Comparison of ENCODE assay signal across 17 cellular contexts in genomic region chr4:22942920-22943559, GRCh38.
DNase-seq lines count a peak whose midpoint lies in the region; ATAC-seq and TF ChIP-seq lines count a peak whose summit lies in the region.
"Had no signal": no experiment of that assay in that cellular context is flagged by ENCODE, and none has a peak within 500 bp of the region (broad histone marks: within the 10 kb centered on the region; RNA-seq: fewer than 3 reads in every experiment).

No MANE protein-coding gene starts in this region.

- H3K27me3 Mint-ChIP-seq in endodermal cell (ENCODE audit: insufficient read depth) = peaks cover 3% of the 10 kb centered on the region

- TF ChIP-seq CTCF in endodermal cell (conservative IDR thresholded peaks at IDR 0.05) = no peak

- no peak overlapping the region for H3K4me3 Mint-ChIP-seq in endodermal cell
- H3K4me3 Mint-ChIP-seq: CD8-positive, alpha-beta T cell had no signal

- H3K9me3 ChIP-seq in NT2/D1 (ENCODE audit: insufficient read depth, low read length) (no peaks in the 10 kb centered on the region), endodermal cell (ENCODE audit: control insufficient read depth, low read length) (no peaks in the 10 kb centered on the region), iPS-20b (ENCODE audit: insufficient read depth, low read depth, low read length) (no peaks in the 10 kb centered on the region)
- H3K9me3 ChIP-seq: BE2C had no signal

- no peaks in the 10 kb centered on the region for H3K36me3 Mint-ChIP-seq in endodermal cell (ENCODE audit: low read depth)
- H3K36me3 Mint-ChIP-seq: CD8-positive, alpha-beta T cell had no signal

- DNase-seq in DMS53 treated with DMSO at 0.1 percent for 48 hours (lab: John Stamatoyannopoulos, UW; ENCODE audit: unreplicated experiment) = peak; percentile 53
- peak; percentile 50 for DNase-seq in NT2/D1 (ENCODE audit: low read depth, low spot score)
- no peak for DNase-seq in endodermal cell
- no peak for DNase-seq in NCI-H2107 treated with DMSO at 0.1 percent for 48 hours (lab: John Stamatoyannopoulos, UW; ENCODE audit: unreplicated experiment)
- DNase-seq in HEK293T (ENCODE audit: extremely low spot score) = no peak
- DNase-seq in NCI-H82 treated with DMSO at 0.1 percent for 48 hours (lab: John Stamatoyannopoulos, UW; ENCODE audit: unreplicated experiment) = no peak
- DNase-seq: ACHN; BE2C; CD8-positive, alpha-beta T cell; COR-L47; DMS79 had no signal

- no peaks in the 10 kb centered on the region for H3K27me3 ChIP-seq in NT2/D1 (ENCODE audit: insufficient read depth, insufficient read length)
- no peaks in the 10 kb centered on the region for H3K27me3 ChIP-seq in endodermal cell (ENCODE audit: control insufficient read depth, insufficient read depth, low read length, poor library complexity, severe bottlenecking)
- peaks cover 32% of the 10 kb centered on the region for H3K27me3 ChIP-seq in iPS-20b (ENCODE audit: insufficient read depth, low read length)
- H3K27me3 ChIP-seq: BE2C had no signal

- peak overlapping the region; percentile 77 for H3K27ac Mint-ChIP-seq in endodermal cell
- H3K27ac Mint-ChIP-seq: CD8-positive, alpha-beta T cell had no signal

- H3K4me1 ChIP-seq in NT2/D1 (ENCODE audit: insufficient read depth, insufficient read length) = no peaks in the 10 kb centered on the region
- H3K4me1 ChIP-seq in endodermal cell (ENCODE audit: control insufficient read depth, insufficient read depth, low read length) = peaks cover 15% of the 10 kb centered on the region
- peaks cover 4% of the 10 kb centered on the region; the same call in 1 of the 2 replicates for H3K4me1 ChIP-seq in iPS-20b (ENCODE audit: insufficient read depth, low read length)
- H3K4me1 ChIP-seq: BE2C had no signal

- H3K4me1 Mint-ChIP-seq in endodermal cell = peaks cover 60% of the 10 kb centered on the region

- WGBS in endodermal cell (ENCODE audit: insufficient coverage in 1 of 2, insufficient read length in 1 of 2), 2 experiments = 30 to 40% methylated on average over 2 to 6 of the region's 6 CpGs

- H3K9ac ChIP-seq in NT2/D1 (ENCODE audit: insufficient read length, low read depth) (no peak overlapping the region), endodermal cell (ENCODE audit: extremely low read depth, low read length, poor library complexity, severe bottlenecking) (peak overlapping the region; percentile 21), iPS-20b (ENCODE audit: low read depth, low read length) (no peak overlapping the region)

- no peaks in the 10 kb centered on the region for H3K9me3 Mint-ChIP-seq in endodermal cell

- POLR2A ChIA-PET in HEK293T (lab: Yijun Ruan, JAX) = no interaction called here

- H3K4me3 ChIP-seq in NT2/D1 (ENCODE audit: insufficient read length, low read depth) = no peak overlapping the region
- H3K4me3 ChIP-seq in endodermal cell (ENCODE audit: low read length) = peak overlapping the region; percentile 4
- peak overlapping the region; percentile 0; the same call in 1 of the 2 replicates for H3K4me3 ChIP-seq in iPS-20b (ENCODE audit: low read length)
- H3K4me3 ChIP-seq: GM12878 had no signal

- no peak overlapping the region for H3K27ac ChIP-seq in endodermal cell (ENCODE audit: low read depth, low read length)
- no peak overlapping the region for H3K27ac ChIP-seq in iPS-20b (ENCODE audit: low read length)
- H3K27ac ChIP-seq: C4-2B had no signal

- CTCF ChIA-PET in HEK293T (lab: Yijun Ruan, JAX) = no interaction called here

- H3K36me3 ChIP-seq in NT2/D1 (ENCODE audit: insufficient read depth, insufficient read length, low read length) (no peaks in the 10 kb centered on the region), endodermal cell (ENCODE audit: control insufficient read depth, insufficient read depth, low read length) (no peaks in the 10 kb centered on the region), iPS-20b (ENCODE audit: insufficient read depth, low read depth, low read length) (no peaks in the 10 kb centered on the region)
- H3K36me3 ChIP-seq: BE2C had no signal

- ATAC-seq in GM18519 (IDR thresholded peaks at IDR 0.05; ENCODE audit: low FRiP score, unreplicated experiment) = no peak
- ATAC-seq: CD8-positive, alpha-beta T cell; GM12878; HCT116; HepG2 had no signal

TF ChIP-seq in HEK293T, 16 proteins besides CTCF, POLR2A, EP300 and RAD21:
- TF ChIP-seq HDGF (IDR thresholded peaks at IDR 0.05; ENCODE audit: borderline replicate concordance) (no peak), CTBP1 (IDR thresholded peaks at IDR 0.05; ENCODE audit: borderline replicate concordance) (no peak), NFRKB (IDR thresholded peaks at IDR 0.05) (no peak), SUZ12 (IDR thresholded peaks at IDR 0.05) (no peak), L3MBTL2 (conservative IDR thresholded peaks at IDR 0.05) (no peak), LEF1 (IDR thresholded peaks at IDR 0.05; ENCODE audit: borderline replicate concordance) (no peak), FOXA1 (IDR thresholded peaks at IDR 0.05) (no peak), ZNF384 (IDR thresholded peaks at IDR 0.05) (no peak)
- TF ChIP-seq, protein P1, sequence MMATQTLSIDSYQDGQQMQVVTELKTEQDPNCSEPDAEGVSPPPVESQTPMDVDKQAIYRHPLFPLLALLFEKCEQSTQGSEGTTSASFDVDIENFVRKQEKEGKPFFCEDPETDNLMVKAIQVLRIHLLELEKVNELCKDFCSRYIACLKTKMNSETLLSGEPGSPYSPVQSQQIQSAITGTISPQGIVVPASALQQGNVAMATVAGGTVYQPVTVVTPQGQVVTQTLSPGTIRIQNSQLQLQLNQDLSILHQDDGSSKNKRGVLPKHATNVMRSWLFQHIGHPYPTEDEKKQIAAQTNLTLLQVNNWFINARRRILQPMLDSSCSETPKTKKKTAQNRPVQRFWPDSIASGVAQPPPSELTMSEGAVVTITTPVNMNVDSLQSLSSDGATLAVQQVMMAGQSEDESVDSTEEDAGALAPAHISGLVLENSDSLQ (IDR thresholded peaks at IDR 0.05) = no peak

Comparison
In these comparisons a context has a peak if more than half of its experiments do, and no peak if none do; other contexts are left out.
1. DNase-seq: peak in DMS53 treated with DMSO at 0.1 percent for 48 hours (single experiment) and NT2/D1 (single experiment); none in endodermal cell (single experiment), NCI-H2107 treated with DMSO at 0.1 percent for 48 hours (single experiment), HEK293T (single experiment) and NCI-H82 treated with DMSO at 0.1 percent for 48 hours (single experiment).